8 cellular contexts compared by ENCODE assay signal in genomic region chr13:60164490-60164889, GRCh38. TPM values are rescaled to one million over a fixed set of nuclear protein-coding genes. Genes with fewer than 3 reads are reported as not detected.
DNase-seq lines count a peak whose midpoint lies in the region; ATAC-seq and TF ChIP-seq lines count a peak whose summit lies in the region.

No MANE protein-coding gene starts in this region.

- H3K36me3 Mint-ChIP-seq in activated CD4-positive, alpha-beta T cell treated with anti-CD3 and anti-CD28 coated beads, Interleukin-2, amount 10 ng/mL, durations not matched to agents 7 days and 5 days (ENCODE audit: low read depth): peaks cover 15% of the 10 kb centered on the region

- peak overlapping the region; percentile 87 for H3K27ac ChIP-seq in subcutaneous abdominal adipose tissue (ENCODE audit: low read depth, low read length)

- no peak for DNase-seq in activated CD4-positive, alpha-beta T cell treated with anti-CD3 and anti-CD28 coated beads, Interleukin-2, amount 10 ng/mL, durations not matched to agents 7 days and 5 days
- DNase-seq in activated CD4-positive, alpha-beta T cell treated with anti-CD3 and anti-CD28 coated beads, Interleukin-2, amount 50 U/mL, for 48 hours: no peak
- no peak for DNase-seq in astrocyte of the cerebellum (ENCODE audit: low read depth)
- peak; percentile 69 for DNase-seq in kidney glomerular epithelial cell (lab: John Stamatoyannopoulos, UW)
- DNase-seq in SHP77 (lab: John Stamatoyannopoulos, UW): no peak

- peak overlapping the region; percentile 88 for H3K4me3 Mint-ChIP-seq in activated CD4-positive, alpha-beta T cell treated with anti-CD3 and anti-CD28 coated beads, Interleukin-2, amount 10 ng/mL, durations not matched to agents 7 days and 5 days

- H3K9me3 ChIP-seq in subcutaneous abdominal adipose tissue (ENCODE audit: control insufficient read depth in 5 of 5, low read length in 5 of 5): no peaks in the 10 kb centered on the region

- no peak for ATAC-seq in HG03045 (IDR thresholded peaks at IDR 0.05; ENCODE audit: unreplicated experiment)
- ATAC-seq in HG03135 (IDR thresholded peaks at IDR 0.05; ENCODE audit: unreplicated experiment): no peak

- CTCF ChIA-PET in activated CD4-positive, alpha-beta T cell treated with anti-CD3 and anti-CD28 coated beads, Interleukin-2, amount 10 ng/mL, durations not matched to agents 7 days and 5 days (lab: Charles Lee): interaction anchor here (0.7 to 0.8 kb wide), 3 partner anchors 10 to 147 kb away, joined by 3 to 4 read pairs (median 3); no protein-coding TSS in a partner anchor

- no peaks in the 10 kb centered on the region for H3K27me3 ChIP-seq in subcutaneous abdominal adipose tissue (ENCODE audit: control insufficient read depth in 5 of 5, insufficient read depth in 4 of 5, low read length in 5 of 5)

- POLR2A ChIA-PET in activated CD4-positive, alpha-beta T cell treated with anti-CD3 and anti-CD28 coated beads, Interleukin-2, amount 10 ng/mL, durations not matched to agents 7 days and 5 days (lab: Charles Lee): interaction anchor here (0.7 kb wide), 1 partner anchor 484 kb away, joined by 3 read pairs; no protein-coding TSS in a partner anchor

- H3K4me3 ChIP-seq in astrocyte of the cerebellum (ENCODE audit: low read depth, low read length) (peak overlapping the region; percentile 93), subcutaneous abdominal adipose tissue (ENCODE audit: low read depth in 1 of 5, low read length in 5 of 5) (peak overlapping the region; percentile 91 to 98 (median 94))

- no peaks in the 10 kb centered on the region for H3K27me3 Mint-ChIP-seq in activated CD4-positive, alpha-beta T cell treated with anti-CD3 and anti-CD28 coated beads, Interleukin-2, amount 10 ng/mL, durations not matched to agents 7 days and 5 days

- H3K9ac ChIP-seq in subcutaneous abdominal adipose tissue (ENCODE audit: low read length in 5 of 5): peak overlapping the region; percentile 87 to 96 (median 91)

- no peak for TF ChIP-seq CTCF in astrocyte of the cerebellum (IDR thresholded peaks at IDR 0.05; ENCODE audit: low read depth, low read length, missing control alignments)

- in situ Hi-C loops in astrocyte of the cerebellum (cut with HindIII; ENCODE audit: low sequenced_read_pairs): no loop called here

- peaks cover 0 to 27% (median 22%) of the 10 kb centered on the region in 5 donors for H3K4me1 ChIP-seq in subcutaneous abdominal adipose tissue (ENCODE audit: control insufficient read depth in 5 of 5, insufficient read depth in 5 of 5, low read length in 5 of 5)

- peak overlapping the region; percentile 96 for H3K27ac Mint-ChIP-seq in activated CD4-positive, alpha-beta T cell treated with anti-CD3 and anti-CD28 coated beads, Interleukin-2, amount 10 ng/mL, durations not matched to agents 7 days and 5 days

- peaks cover 37% of the 10 kb centered on the region for H3K4me1 Mint-ChIP-seq in activated CD4-positive, alpha-beta T cell treated with anti-CD3 and anti-CD28 coated beads, Interleukin-2, amount 10 ng/mL, durations not matched to agents 7 days and 5 days

- no peaks in the 10 kb centered on the region for H3K36me3 ChIP-seq in subcutaneous abdominal adipose tissue (ENCODE audit: control insufficient read depth in 5 of 5, insufficient read depth in 5 of 5, low read length in 5 of 5)

- H3K9me3 Mint-ChIP-seq in activated CD4-positive, alpha-beta T cell treated with anti-CD3 and anti-CD28 coated beads, Interleukin-2, amount 10 ng/mL, durations not matched to agents 7 days and 5 days: no peaks in the 10 kb centered on the region

RNA-seq across cellular contexts. Expression of gene DIAPH3, which starts 0.8 kb away (rescaled TPM):
- 10 to 100 TPM; 22.5 to 24.1 TPM for total RNA-seq in activated CD4-positive, alpha-beta T cell treated with anti-CD3 and anti-CD28 coated beads, Interleukin-2, amount 10 ng/mL, durations not matched to agents 7 days and 5 days
